In the genomic region with DNA sequence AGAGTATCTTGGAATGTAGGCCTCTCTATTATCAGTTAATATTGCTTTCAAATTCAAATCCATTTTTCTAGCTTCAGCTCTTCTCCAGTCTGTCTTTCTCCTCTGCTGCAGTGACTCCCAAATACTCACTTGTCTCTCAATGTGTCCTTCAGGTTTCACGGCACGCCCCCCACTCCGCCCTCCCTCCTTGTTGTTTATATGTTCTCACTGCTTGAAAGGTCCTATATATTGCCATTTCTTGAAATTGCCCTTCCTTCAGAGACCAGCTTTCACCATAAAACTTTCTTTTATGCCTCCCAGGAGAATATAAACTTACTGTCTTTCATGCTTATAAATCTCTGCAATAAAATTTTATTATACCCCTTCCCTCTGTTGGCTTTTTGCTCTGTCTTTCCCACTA, we compare ENCODE assay signal across 7 cellular contexts.
"Had no signal": no experiment of that assay in that cellular context is flagged by ENCODE, and none has a peak within 500 bp of the region (broad histone marks: within the 10 kb centered on the region; RNA-seq: fewer than 3 reads in every experiment).

No MANE protein-coding gene starts in this region.

- H3K27ac ChIP-seq: HL-60 had no signal

- ATAC-seq: GM23338, K562 had no signal

- H3K4me3 ChIP-seq: GM23338, K562 had no signal

- H3K4me3 Mint-ChIP-seq: GM23338, H9 had no signal

- DNase-seq: H9, HCEC 1CT, IMR-90, KG1 had no signal

- H3K4me1 Mint-ChIP-seq: GM23338 had no signal

- H3K27ac Mint-ChIP-seq: GM23338, H9 had no signal
